Comparison of ENCODE assay signal across 8 cellular contexts in the genomic region with DNA sequence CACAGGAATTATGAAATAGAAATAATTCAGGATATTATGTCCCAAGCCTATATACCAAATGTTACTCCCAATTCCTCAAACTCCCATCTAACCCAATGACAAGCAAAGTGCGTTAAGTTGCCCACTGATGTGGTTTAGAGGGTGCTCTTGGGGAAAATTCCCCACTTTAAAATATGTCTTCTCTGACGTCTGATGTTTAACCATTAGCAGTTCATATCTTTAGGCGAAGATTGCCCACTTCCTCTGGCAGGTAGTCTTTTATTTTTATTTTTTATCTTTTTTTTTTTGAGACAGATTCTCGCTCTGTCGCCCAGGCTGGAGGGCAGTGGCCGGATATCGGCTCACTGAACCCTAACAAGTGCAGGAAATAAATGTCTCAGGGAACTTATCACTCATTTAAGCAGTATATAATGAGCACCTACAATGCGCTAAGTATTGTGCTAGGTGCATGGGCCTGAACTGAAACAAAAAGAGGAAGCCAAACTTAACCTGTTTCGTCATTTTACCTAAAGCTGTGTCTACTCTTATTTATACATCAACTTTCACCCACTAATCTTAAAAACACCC.
DNase-seq lines count a peak whose midpoint lies in the region; FAIRE-seq lines count a peak whose summit lies in the region.

No MANE protein-coding gene starts in this region.

- H3K9ac ChIP-seq in HUES6 (ENCODE audit: low read length) = no peak overlapping the region

- peaks cover 2% of the 10 kb centered on the region for H3K36me3 Mint-ChIP-seq in activated naive CD4-positive, alpha-beta T cell treated with anti-CD3 and anti-CD28 coated beads, Interleukin-2, amount 10 ng/mL, durations not matched to agents 7 days and 5 days

- H3K27me3 ChIP-seq in HUES6 (ENCODE audit: control insufficient read depth, insufficient read depth, low read length) (peaks cover 28% of the 10 kb centered on the region), muscle layer of duodenum (ENCODE audit: low read depth, low read length) (no peaks in the 10 kb centered on the region)

- no peak for FAIRE-seq in urothelium cell line (lab: Jason Lieb, UNC)

- H3K4me3 ChIP-seq in HUES6 (ENCODE audit: low read depth, low read length) = peak overlapping the region; percentile 97
- H3K4me3 ChIP-seq in muscle layer of duodenum (ENCODE audit: low read depth in 1 of 2, low read length in 2 of 2) = peak overlapping the region; percentile 92

- peak; percentile 23 for DNase-seq in activated gamma-delta T cell treated with Interleukin-2 at 50 U/mL for 16 hours
- no peak for DNase-seq in activated gamma-delta T cell (lab: John Stamatoyannopoulos, UW)
- peak; percentile 67 for DNase-seq in activated naive CD4-positive, alpha-beta T cell treated with anti-CD3 and anti-CD28 coated beads, Interleukin-2, amount 10 ng/mL, durations not matched to agents 7 days and 5 days
- DNase-seq in urothelium cell line (ENCODE audit: low spot score) = no peak
- DNase-seq in HUDEP-2 (lab: John Stamatoyannopoulos, UW; ENCODE audit: unreplicated experiment in 76 of 76) = no peak
- DNase-seq in UCSD-AML1 (lab: John Stamatoyannopoulos, UW; ENCODE audit: unreplicated experiment) = no peak

- CTCF ChIA-PET in activated naive CD4-positive, alpha-beta T cell treated with anti-CD3 and anti-CD28 coated beads, Interleukin-2, amount 10 ng/mL, durations not matched to agents 7 days and 5 days (lab: Charles Lee) = interaction anchor here (0.7 to 3.5 kb wide), 4 partner anchors 9 to 104 kb away, joined by 3 to 17 read pairs (median 5); no protein-coding TSS in a partner anchor

- peak overlapping the region; percentile 100 for H3K4me3 Mint-ChIP-seq in activated naive CD4-positive, alpha-beta T cell treated with anti-CD3 and anti-CD28 coated beads, Interleukin-2, amount 10 ng/mL, durations not matched to agents 7 days and 5 days

- H3K9me3 Mint-ChIP-seq in activated naive CD4-positive, alpha-beta T cell treated with anti-CD3 and anti-CD28 coated beads, Interleukin-2, amount 10 ng/mL, durations not matched to agents 7 days and 5 days = no peaks in the 10 kb centered on the region

- H3K9me3 ChIP-seq in HUES6 (ENCODE audit: control insufficient read depth, insufficient read depth, low read depth, low read length) (no peaks in the 10 kb centered on the region), muscle layer of duodenum (ENCODE audit: control insufficient read depth in 1 of 2, low read length in 2 of 2) (no peaks in the 10 kb centered on the region)

- 0 out of 2 replicates have a peak, but pooled peaks cover 3% of the 10 kb centered on the region for H3K4me1 ChIP-seq in HUES6 (ENCODE audit: control insufficient read depth, insufficient read depth, low read length)
- H3K4me1 ChIP-seq in muscle layer of duodenum (ENCODE audit: control insufficient read depth in 1 of 2, insufficient read depth in 2 of 2, low read length in 2 of 2) = peaks cover 5 to 15% of the 10 kb centered on the region in 2 donors

- no peak overlapping the region for H3K27ac ChIP-seq in HUES6 (ENCODE audit: low read depth, low read length)
- peak overlapping the region; percentile 94 for H3K27ac ChIP-seq in muscle layer of duodenum (ENCODE audit: low read length)

- peak overlapping the region; percentile 98 for H3K27ac Mint-ChIP-seq in activated naive CD4-positive, alpha-beta T cell treated with anti-CD3 and anti-CD28 coated beads, Interleukin-2, amount 10 ng/mL, durations not matched to agents 7 days and 5 days

- no peaks in the 10 kb centered on the region for H3K27me3 Mint-ChIP-seq in activated naive CD4-positive, alpha-beta T cell treated with anti-CD3 and anti-CD28 coated beads, Interleukin-2, amount 10 ng/mL, durations not matched to agents 7 days and 5 days

- H3K4me1 Mint-ChIP-seq in activated naive CD4-positive, alpha-beta T cell treated with anti-CD3 and anti-CD28 coated beads, Interleukin-2, amount 10 ng/mL, durations not matched to agents 7 days and 5 days = peaks cover 51% of the 10 kb centered on the region

- H3K36me3 ChIP-seq in HUES6 (ENCODE audit: control insufficient read depth, insufficient read depth, low read length) = no peaks in the 10 kb centered on the region
- H3K36me3 ChIP-seq in muscle layer of duodenum (ENCODE audit: control insufficient read depth in 1 of 2, insufficient read depth in 2 of 2, low read length in 2 of 2) = peaks cover 0 to 3% of the 10 kb centered on the region in 2 donors

Comparison
In these comparisons a context has a peak if more than half of its experiments do, and no peak if none do; other contexts are left out.
1. DNase-seq: peak in activated gamma-delta T cell treated with Interleukin-2 at 50 U/mL for 16 hours (single experiment) and activated naive CD4-positive, alpha-beta T cell treated with anti-CD3 and anti-CD28 coated beads, Interleukin-2, amount 10 ng/mL, durations not matched to agents 7 days and 5 days (single experiment); none in activated gamma-delta T cell (single experiment), urothelium cell line (single experiment), HUDEP-2 (0 of 76) and UCSD-AML1 (single experiment).